In genomic region chr9:76423216-76424177, GRCh38 we compare ENCODE assay signal across 1 cellular context.
A peak's percentile ranks its signal among the peaks of the same experiment; 100 is the strongest.
TF ChIP-seq lines count a peak whose summit lies in the region.

No MANE protein-coding gene starts in this region.

TF ChIP-seq in HepG2, 621 proteins besides CTCF, POLR2A, EP300 and RAD21 (continued from another document and continues in another):
- TF ChIP-seq FOSL2 (CRISPR knock-in tag; IDR thresholded peaks at IDR 0.05) (no peak), NFE2L2 (IDR thresholded peaks at IDR 0.05; ENCODE audit: low read length) (peak; percentile 45; the same call in 1 of the 2 replicates), AHDC1 (CRISPR knock-in tag; IDR thresholded peaks at IDR 0.05; ENCODE audit: borderline replicate concordance) (peak; percentile 85; the same call in 1 of the 2 replicates), MEF2D (CRISPR knock-in tag; IDR thresholded peaks at IDR 0.05) (no peak), MLXIP (CRISPR knock-in tag; IDR thresholded peaks at IDR 0.05; ENCODE audit: borderline replicate concordance) (no peak), ZNF605 (CRISPR knock-in tag; IDR thresholded peaks at IDR 0.05) (no peak), GTF3A (CRISPR knock-in tag; conservative IDR thresholded peaks at IDR 0.05) (no peak), CSRNP1 (CRISPR knock-in tag; IDR thresholded peaks at IDR 0.05) (no peak), CENPBD1 (CRISPR knock-in tag; IDR thresholded peaks at IDR 0.05; ENCODE audit: borderline replicate concordance, low read depth) (no peak), ZFP62 (CRISPR knock-in tag; IDR thresholded peaks at IDR 0.05) (no peak), ASH2L (IDR thresholded peaks at IDR 0.05; ENCODE audit: insufficient read length, low read depth, low read length) (peak; percentile 80), POLR2AphosphoS5 (IDR thresholded peaks at IDR 0.05; ENCODE audit: low read depth, low read length) (no peak), KAT8 (CRISPR knock-in tag; IDR thresholded peaks at IDR 0.05) (peak; percentile 71; the same call in 1 of the 2 replicates), ZNF251 (CRISPR knock-in tag; IDR thresholded peaks at IDR 0.05) (no peak), ZFX (CRISPR knock-in tag; IDR thresholded peaks at IDR 0.05; ENCODE audit: low read depth) (no peak), ZNF281 (CRISPR knock-in tag; IDR thresholded peaks at IDR 0.05; ENCODE audit: borderline replicate concordance) (peak; percentile 57; the same call in 1 of the 2 replicates), FOXM1 (CRISPR knock-in tag; IDR thresholded peaks at IDR 0.05) (no peak), ZFYVE20 (CRISPR knock-in tag; IDR thresholded peaks at IDR 0.05; ENCODE audit: borderline replicate concordance, low read depth) (no peak), ZEB1 (IDR thresholded peaks at IDR 0.05; ENCODE audit: insufficient replicate concordance, low read depth) (no peak), CREB1 (IDR thresholded peaks at IDR 0.05) (no peak), CREB1 (CRISPR knock-in tag; IDR thresholded peaks at IDR 0.05) (peak; percentile 59), ZNF326 (CRISPR knock-in tag; IDR thresholded peaks at IDR 0.05; ENCODE audit: borderline replicate concordance) (no peak), ZNF446 (CRISPR knock-in tag; IDR thresholded peaks at IDR 0.05) (no peak), KDM5B (CRISPR knock-in tag; IDR thresholded peaks at IDR 0.05; ENCODE audit: borderline replicate concordance) (no peak), DRAP1 (CRISPR knock-in tag; IDR thresholded peaks at IDR 0.05) (peak; percentile 42), ZNF574 (CRISPR knock-in tag; IDR thresholded peaks at IDR 0.05) (no peak), ZNF674 (CRISPR knock-in tag; IDR thresholded peaks at IDR 0.05; ENCODE audit: low read depth) (no peak), PRPF4 (IDR thresholded peaks at IDR 0.05; ENCODE audit: low read depth, low read length, poor library complexity, severe bottlenecking) (no peak), HDAC2 (CRISPR knock-in tag; IDR thresholded peaks at IDR 0.05) (peak; percentile 83), NFKB2 (CRISPR knock-in tag; IDR thresholded peaks at IDR 0.05; ENCODE audit: borderline replicate concordance) (no peak), ZNF7 (CRISPR knock-in tag; IDR thresholded peaks at IDR 0.05) (no peak), ARNT (IDR thresholded peaks at IDR 0.05) (no peak), KLF12 (CRISPR knock-in tag; IDR thresholded peaks at IDR 0.05; ENCODE audit: borderline replicate concordance) (no peak), SIX4 (CRISPR knock-in tag; IDR thresholded peaks at IDR 0.05) (no peak), ELF3 (CRISPR knock-in tag; IDR thresholded peaks at IDR 0.05) (peak; percentile 59; the same call in 1 of the 2 replicates), ATF7 (IDR thresholded peaks at IDR 0.05) (no peak), ATF7 (CRISPR knock-in tag; IDR thresholded peaks at IDR 0.05) (no peak), CBX2 (IDR thresholded peaks at IDR 0.05; ENCODE audit: low read depth, low read length) (no peak), CBX2 (CRISPR knock-in tag; IDR thresholded peaks at IDR 0.05; ENCODE audit: low read depth) (no peak), ZNF761 (CRISPR knock-in tag; conservative IDR thresholded peaks at IDR 0.05) (no peak), U2AF2 (IDR thresholded peaks at IDR 0.05; ENCODE audit: low read depth, low read length) (no peak), MYC (CRISPR knock-in tag; IDR thresholded peaks at IDR 0.05; ENCODE audit: borderline replicate concordance) (no peak), ZNF546 (CRISPR knock-in tag; conservative IDR thresholded peaks at IDR 0.05) (no peak), ZNF510 (CRISPR knock-in tag; IDR thresholded peaks at IDR 0.05; ENCODE audit: low read depth) (no peak), ZBTB1 (CRISPR knock-in tag; IDR thresholded peaks at IDR 0.05; ENCODE audit: borderline replicate concordance) (no peak), PBX3 (CRISPR knock-in tag; IDR thresholded peaks at IDR 0.05; ENCODE audit: borderline replicate concordance) (no peak), ZNF468 (CRISPR knock-in tag; IDR thresholded peaks at IDR 0.05) (no peak), FOXA1 (IDR thresholded peaks at IDR 0.05) (peak; percentile 67), FOXA1 (CRISPR knock-in tag; IDR thresholded peaks at IDR 0.05) (peak; percentile 85), ZNF839 (CRISPR knock-in tag; IDR thresholded peaks at IDR 0.05; ENCODE audit: borderline replicate concordance) (no peak), IKZF4 (CRISPR knock-in tag; IDR thresholded peaks at IDR 0.05; ENCODE audit: borderline replicate concordance, low read depth, not compliant biosample characterization) (no peak), RCOR2 (CRISPR knock-in tag; IDR thresholded peaks at IDR 0.05) (peak; percentile 71; the same call in 1 of the 2 replicates)
